Comparison of ENCODE assay signal across 9 cellular contexts in the genomic region with DNA sequence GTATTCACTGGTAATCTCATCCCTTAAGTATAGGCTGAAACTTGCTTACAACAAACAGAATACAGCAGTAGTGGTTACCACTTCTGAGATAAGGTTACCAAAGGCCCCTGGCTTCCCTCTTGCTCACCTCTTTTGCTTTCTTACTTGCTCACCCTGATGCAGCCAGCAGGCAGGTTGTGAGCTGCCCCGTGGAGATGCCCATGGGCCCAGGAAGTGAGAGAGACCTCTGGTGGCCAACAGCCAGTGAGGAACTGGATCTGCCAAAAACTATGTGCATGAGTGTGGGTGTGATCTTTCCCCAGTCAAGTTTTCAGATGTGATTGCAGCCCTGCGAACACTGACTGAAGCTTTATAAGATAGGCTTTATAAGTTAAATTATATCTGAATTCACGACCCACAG. TPM values are rescaled to one million over a fixed set of nuclear protein-coding genes. Genes with fewer than 3 reads are reported as not detected.
DNase-seq lines count a peak whose midpoint lies in the region; ATAC-seq and TF ChIP-seq lines count a peak whose summit lies in the region.
"Had no signal": no experiment of that assay in that cellular context is flagged by ENCODE, and none has a peak within 500 bp of the region (broad histone marks: within the 10 kb centered on the region; RNA-seq: fewer than 3 reads in every experiment).

No MANE protein-coding gene starts in this region.

- intact Hi-C loops in esophagus muscularis mucosa (cut with DNase I), result no loop called here

- H3K4me1 ChIP-seq in esophagus muscularis mucosa, result no peaks in the 10 kb centered on the region

- no peak for TF ChIP-seq POLR2A in esophagus muscularis mucosa (IDR thresholded peaks at IDR 0.05; ENCODE audit: low read depth)

- ATAC-seq in GM21526 (IDR thresholded peaks at IDR 0.05; ENCODE audit: low FRiP score, unreplicated experiment) (peak; percentile 75), GM19328 (IDR thresholded peaks at IDR 0.05; ENCODE audit: unreplicated experiment) (no peak)

- no peaks in the 10 kb centered on the region; the same call in 1 of the 2 replicates for H3K27me3 ChIP-seq in GM06990 (replicated peaks; ENCODE audit: control insufficient read depth, insufficient read depth, low read length)
- no peaks in the 10 kb centered on the region for H3K27me3 ChIP-seq in MG63
- no peaks in the 10 kb centered on the region for H3K27me3 ChIP-seq in esophagus muscularis mucosa

- H3K36me3 ChIP-seq in GM06990 (ENCODE audit: control insufficient read depth, insufficient read depth, low read length) (no peaks in the 10 kb centered on the region), MG63 (no peaks in the 10 kb centered on the region), esophagus muscularis mucosa (peaks cover 0 to 8% (median 6%) of the 10 kb centered on the region in 4 donors)
- H3K36me3 ChIP-seq: thoracic aorta had no signal

- peaks cover 2% of the 10 kb centered on the region; the same call in 1 of the 2 replicates for H3K9me3 ChIP-seq in MG63
- no peaks in the 10 kb centered on the region for H3K9me3 ChIP-seq in esophagus muscularis mucosa
- H3K9me3 ChIP-seq: thoracic aorta had no signal

- 70% methylated on average over 3 of the region's 3 CpGs for WGBS in esophagus muscularis mucosa

- no peak overlapping the region for H3K4me3 ChIP-seq in GM06990 (replicated peaks; ENCODE audit: low read depth, low read length)
- H3K4me3 ChIP-seq in MG63, result no peak overlapping the region
- no peak overlapping the region for H3K4me3 ChIP-seq in esophagus muscularis mucosa
- H3K4me3 ChIP-seq: thoracic aorta had no signal

- peak; percentile 63 for TF ChIP-seq CTCF in GM06990 (IDR thresholded peaks at IDR 0.05; ENCODE audit: insufficient read depth, low read length, poor library complexity, severe bottlenecking)
- TF ChIP-seq CTCF in esophagus muscularis mucosa (IDR thresholded peaks at IDR 0.05), result no peak

- H3K27ac ChIP-seq in epithelial cell of prostate (no peak overlapping the region), esophagus muscularis mucosa (replicated peaks in 1 of 4) (no peak overlapping the region)
- H3K27ac ChIP-seq: thoracic aorta had no signal

- no peak for TF ChIP-seq EP300 in esophagus muscularis mucosa (IDR thresholded peaks at IDR 0.05)

- DNase-seq in GM06990 (ENCODE audit: extremely low read depth, insufficient read length), result peak; percentile 9
- DNase-seq in MG63, result peak; percentile 28
- DNase-seq in epithelial cell of prostate (ENCODE audit: low read depth, low spot score), result peak; percentile 36
- DNase-seq in NCI-H774 (lab: John Stamatoyannopoulos, UW), result no peak
- DNase-seq in esophagus muscularis mucosa (ENCODE audit: extremely low spot score), result no peak
- DNase-seq in activated CD4-positive, CD25-positive, alpha-beta regulatory T cell treated with anti-CD3 and anti-CD28 coated beads, Interleukin-2, amount 50 U/mL, for 72 hours, result no peak

RNA-seq across cellular contexts. Expression of a gene that starts 48.7 kb away (rescaled TPM):
- 0.37 and 1.6 TPM in 2 replicates for total RNA-seq in MG63 (2014; rRNA removed; shearing (Covaris generic); ENCODE audit: low replicate concordance)
- total RNA-seq in esophagus muscularis mucosa, result 10 to 100 TPM; 10.7 to 15.6 (median 11.4) TPM

Comparison
In these comparisons a context has a peak if more than half of its experiments do, and no peak if none do; other contexts are left out.
1. DNase-seq: peak in GM06990 (single experiment), MG63 (single experiment) and epithelial cell of prostate (single experiment); none in NCI-H774 (single experiment), esophagus muscularis mucosa (single experiment) and activated CD4-positive, CD25-positive, alpha-beta regulatory T cell treated with anti-CD3 and anti-CD28 coated beads, Interleukin-2, amount 50 U/mL, for 72 hours (single experiment).